ENCODE assay signal across 20 cellular contexts in the genomic region with DNA sequence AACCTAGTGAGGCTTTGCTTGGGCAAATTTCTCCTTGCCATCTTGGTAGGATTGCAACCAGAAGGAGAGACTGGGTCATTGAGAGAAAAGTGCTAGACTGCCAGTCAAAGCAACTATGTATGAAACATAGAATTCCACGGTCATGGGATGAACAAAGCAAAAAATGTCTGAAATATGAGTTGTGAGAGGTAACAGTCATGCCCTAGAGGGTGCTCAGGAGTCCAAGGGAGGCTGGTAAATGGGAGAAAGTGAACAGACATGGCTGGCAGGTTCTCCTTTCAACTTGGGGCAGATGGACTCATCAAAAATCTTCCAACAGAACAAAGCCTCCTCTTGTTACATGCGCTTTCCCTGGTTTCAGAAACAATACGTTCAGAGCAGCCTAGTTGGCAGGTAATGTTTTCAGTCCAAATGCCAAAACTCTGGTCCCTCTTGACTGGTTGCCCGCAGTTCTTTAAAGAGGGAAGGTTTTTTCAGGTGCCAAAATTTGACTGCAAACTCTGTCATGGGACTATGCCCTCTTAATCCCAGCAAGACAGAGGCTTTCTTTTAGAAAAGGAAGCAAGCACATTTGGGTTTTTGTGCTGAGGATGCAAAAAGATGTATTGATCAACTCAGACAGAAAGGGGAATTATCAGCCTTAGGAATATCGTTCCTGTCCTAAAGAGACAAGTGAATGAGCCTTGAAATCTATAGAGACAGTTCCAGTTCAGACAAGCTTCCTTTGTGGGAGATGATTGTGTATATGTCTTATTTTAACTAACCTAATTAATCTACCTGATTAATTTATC.
A peak's percentile ranks its signal among the peaks of the same experiment; 100 is the strongest.
DNase-seq lines count a peak whose midpoint lies in the region; ATAC-seq and TF ChIP-seq lines count a peak whose summit lies in the region.
"Had no signal": no experiment of that assay in that cellular context is flagged by ENCODE, and none has a peak within 500 bp of the region (broad histone marks: within the 10 kb centered on the region; RNA-seq: fewer than 3 reads in every experiment).

No MANE protein-coding gene starts in this region.

- H2BK120ac ChIP-seq in mesenchymal stem cell (ENCODE audit: low read depth, low read length): peak overlapping the region; percentile 6

- intact Hi-C loops in PC-9 (cut with micrococcal nuclease; ENCODE audit: unreplicated experiment): no loop called here

- no peak overlapping the region for H3K4ac ChIP-seq in mesenchymal stem cell (ENCODE audit: low read depth in 1 of 2, low read length in 2 of 2)

- no peak overlapping the region for H3K4me2 ChIP-seq in mesenchymal stem cell (ENCODE audit: low read length, poor library complexity, severe bottlenecking)
- H3K4me2 ChIP-seq in PC-9: no peak overlapping the region
- H3K4me2 ChIP-seq: KMS-11 had no signal

- BruUV-seq in PC-9 (replicated peaks; lab: Mats Ljungman, UMichigan): no TSS peak

- TF ChIP-seq CTCF in epithelial cell of proximal tubule (conservative IDR thresholded peaks at IDR 0.05; ENCODE audit: low read depth, low read length): peak; percentile 15
- TF ChIP-seq CTCF in PC-9 (conservative IDR thresholded peaks at IDR 0.05): no peak

- no peak overlapping the region for H4K91ac ChIP-seq in mesenchymal stem cell (ENCODE audit: low read length)

- POLR2A ChIA-PET in PC-9 (lab: Charles Lee; ENCODE audit: unreplicated experiment): no interaction called here

- H3K18ac ChIP-seq in mesenchymal stem cell (ENCODE audit: low read depth in 1 of 2, low read length in 2 of 2): peak overlapping the region; percentile 50 to 54

- peak overlapping the region; percentile 90 for H3K9ac ChIP-seq in mesenchymal stem cell (ENCODE audit: low read length)
- H3K9ac ChIP-seq: KMS-11 had no signal

- H4K8ac ChIP-seq in mesenchymal stem cell (ENCODE audit: low read length): no peak overlapping the region

- H4K20me1 ChIP-seq in PC-9 (ENCODE audit: insufficient read depth): no peaks in the 10 kb centered on the region

- no peak overlapping the region for H2BK5ac ChIP-seq in mesenchymal stem cell (ENCODE audit: low read depth, low read length, poor library complexity, severe bottlenecking)

- no peak overlapping the region for H2AK5ac ChIP-seq in mesenchymal stem cell (ENCODE audit: low read length, severe bottlenecking)

- no peak overlapping the region for H3K23ac ChIP-seq in mesenchymal stem cell (ENCODE audit: low read length in 2 of 2)

- H3F3A ChIP-seq in PC-9 (ENCODE audit: insufficient read depth, low read depth): no peaks in the 10 kb centered on the region

- H3K27me3 ChIP-seq in MG63: no peaks in the 10 kb centered on the region
- no peaks in the 10 kb centered on the region for H3K27me3 ChIP-seq in mesenchymal stem cell (ENCODE audit: control insufficient read depth in 1 of 2, insufficient read depth in 1 of 2, low read length in 2 of 2)
- no peaks in the 10 kb centered on the region for H3K27me3 ChIP-seq in PC-9 (ENCODE audit: insufficient read depth, low read depth)
- H3K27me3 ChIP-seq: pancreas, tibial artery had no signal

- no peak overlapping the region for H3K14ac ChIP-seq in mesenchymal stem cell (ENCODE audit: low read length in 2 of 2)

- no peaks in the 10 kb centered on the region for H3K9me2 ChIP-seq in PC-9 (ENCODE audit: insufficient read depth)

- no peaks in the 10 kb centered on the region for H3K79me2 ChIP-seq in PC-9 (ENCODE audit: low read depth)

- H3K36me3 ChIP-seq in MG63 (peaks cover 3% of the 10 kb centered on the region; the same call in 1 of the 2 replicates), mesenchymal stem cell (ENCODE audit: control insufficient read depth in 1 of 2, insufficient read depth in 2 of 2, low read depth in 1 of 2, low read length in 2 of 2) (peaks cover 0 to 10% of the 10 kb centered on the region in 2 experiments), PC-9 (ENCODE audit: low read depth) (no peaks in the 10 kb centered on the region)
- H3K36me3 ChIP-seq: left ventricle myocardium inferior, pancreas, tibial artery had no signal

- H2BK12ac ChIP-seq in mesenchymal stem cell (ENCODE audit: low read length in 2 of 2): peak overlapping the region; percentile 11 to 72

- H3K9me3 ChIP-seq in MG63: no peaks in the 10 kb centered on the region
- no peaks in the 10 kb centered on the region for H3K9me3 ChIP-seq in mesenchymal stem cell (ENCODE audit: control insufficient read depth, low read length)
- no peaks in the 10 kb centered on the region for H3K9me3 ChIP-seq in PC-9 (ENCODE audit: insufficient read depth, low read depth)
- H3K9me3 ChIP-seq: left ventricle myocardium inferior, pancreas, tibial artery had no signal

- DNase-seq in Daoy (ENCODE audit: low read depth): peak; percentile 30
- DNase-seq in MG63: no peak
- DNase-seq in epithelial cell of proximal tubule (ENCODE audit: low read depth): no peak
- DNase-seq in mesenchymal stem cell: no peak
- no peak for DNase-seq in PC-9
- DNase-seq in stimulated activated CD4-positive, alpha-beta T cell treated with anti-CD3 and anti-CD28 coated beads, Interleukin-15, amount 100 ng/mL, for 24 hours: no peak
- DNase-seq: activated CD4-positive, CD25-positive, alpha-beta regulatory T cell; dermis blood vessel endothelial cell; DMS79 treated with DMSO at 0.1 percent for 48 hours; left ventricle myocardium inferior; NCI-H1105; NCI-H2227 treated with DMSO at 0.1 percent for 48 hours; pancreas; tibial artery had no signal

- ATAC-seq in HG03280 (IDR thresholded peaks at IDR 0.05; ENCODE audit: unreplicated experiment): no peak
- no peak for ATAC-seq in GM18519 (IDR thresholded peaks at IDR 0.05; ENCODE audit: low FRiP score, unreplicated experiment)
- ATAC-seq: pancreas; Right ventricle myocardium inferior; stimulated activated effector memory CD8-positive, alpha-beta T cell treated with anti-CD3 and anti-CD28 coated beads, Interleukin-12 subunit alpha, Interleukin-12 subunit beta, amount 100 ng/mL, for 72 hours had no signal

- peak overlapping the region; percentile 13; the same call in 1 of the 2 replicates for H3K4me3 ChIP-seq in MG63
- H3K4me3 ChIP-seq in epithelial cell of proximal tubule (ENCODE audit: low read depth, low read length): no peak overlapping the region
- H3K4me3 ChIP-seq in mesenchymal stem cell (ENCODE audit: insufficient read depth in 1 of 2, low read depth in 1 of 2, low read length in 2 of 2): peak overlapping the region in 1 of 2 experiments; percentile 81
- no peak overlapping the region for H3K4me3 ChIP-seq in PC-9
- H3K4me3 ChIP-seq: pancreas, tibial artery had no signal

- H3K27ac ChIP-seq in mesenchymal stem cell (ENCODE audit: low read length, poor library complexity, severe bottlenecking) (no peak overlapping the region), PC-9 (no peak overlapping the region)
- H3K27ac ChIP-seq: C4-2B, KMS-11, left ventricle myocardium inferior, pancreas, tibial artery had no signal

- no peaks in the 10 kb centered on the region for H3K79me1 ChIP-seq in mesenchymal stem cell (replicated peaks; ENCODE audit: low read length, poor library complexity, severe bottlenecking)

- H3K4me1 ChIP-seq in mesenchymal stem cell (ENCODE audit: control insufficient read depth, insufficient read depth, low read depth, low read length) (no peaks in the 10 kb centered on the region), PC-9 (replicated peaks; ENCODE audit: insufficient read depth) (peaks cover 4% of the 10 kb centered on the region; the same call in 1 of the 2 replicates)
- H3K4me1 ChIP-seq: left ventricle myocardium inferior, pancreas, tibial artery had no signal

- H2BK15ac ChIP-seq in mesenchymal stem cell (ENCODE audit: low read depth, poor library complexity, severe bottlenecking): peak overlapping the region; percentile 60

- 85% methylated on average over 5 of the region's 5 CpGs for WGBS in mesenchymal stem cell

- H2AFZ ChIP-seq in mesenchymal stem cell (ENCODE audit: low read depth, low read length): no peak overlapping the region
- no peak overlapping the region for H2AFZ ChIP-seq in PC-9

- CTCF ChIA-PET in PC-9 (lab: Charles Lee): no interaction called here
